8 cellular contexts compared by ENCODE assay signal in the genomic region with DNA sequence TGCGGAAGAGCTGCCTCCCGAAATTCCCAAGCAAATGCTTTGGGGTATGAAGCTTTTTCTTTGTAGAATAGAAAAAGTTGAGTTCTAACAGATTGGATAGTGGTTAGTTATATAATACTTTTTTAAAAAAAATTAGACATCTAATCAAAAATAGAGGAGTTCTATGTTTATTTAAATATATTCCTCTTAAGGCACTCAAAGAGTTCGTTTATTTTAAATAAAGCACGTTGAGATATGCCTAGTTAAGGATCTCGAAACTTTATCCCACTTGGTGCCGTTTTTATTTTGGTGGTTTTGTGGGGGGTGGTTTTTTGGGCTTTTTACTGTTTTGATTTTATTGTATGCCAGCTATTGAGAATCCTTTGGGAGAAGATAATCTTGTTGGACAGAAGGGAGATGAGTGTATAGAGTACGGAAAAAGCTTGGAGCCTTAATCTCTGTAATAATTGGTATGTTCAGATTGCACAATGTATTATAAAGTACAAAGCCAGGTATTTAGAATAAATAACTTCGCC.
DNase-seq lines count a peak whose midpoint lies in the region; ATAC-seq and TF ChIP-seq lines count a peak whose summit lies in the region.

No MANE protein-coding gene starts in this region.

- peaks cover 18% of the 10 kb centered on the region for H3K36me3 Mint-ChIP-seq in nephron (ENCODE audit: low read depth)

- peak overlapping the region; percentile 73 to 95 (median 90) for H3K4me2 ChIP-seq in BLaER1 treated with 17β-estradiol and CSF1 and Interleukin-3, amounts not matched to agents 10 nM and 100 nM

- peaks cover 17 to 40% (median 28%) of the 10 kb centered on the region in 11 experiments; a peak in 21 of 22 replicates for H3K36me3 ChIP-seq in BLaER1 treated with 17β-estradiol and CSF1 and Interleukin-3, amounts not matched to agents 10 nM and 100 nM
- H3K36me3 ChIP-seq in KOPT-K1 (ENCODE audit: insufficient read depth, low read length): peaks cover 31% of the 10 kb centered on the region

- no peak for ATAC-seq in HG02759 (IDR thresholded peaks at IDR 0.05; ENCODE audit: unreplicated experiment)
- ATAC-seq in SK-N-SH treated with all-trans-retinoic acid at 6 μM for 48 hours: no peak
- ATAC-seq in HG03457 (IDR thresholded peaks at IDR 0.05; ENCODE audit: unreplicated experiment): no peak

- H3K9me3 Mint-ChIP-seq in nephron: no peaks in the 10 kb centered on the region

- peak overlapping the region; percentile 67 to 86 (median 82); a peak in 21 of 22 replicates for H3K27ac ChIP-seq in BLaER1 treated with 17β-estradiol and CSF1 and Interleukin-3, amounts not matched to agents 10 nM and 100 nM
- peak overlapping the region; percentile 53 for H3K27ac ChIP-seq in KOPT-K1 (ENCODE audit: low read depth, low read length, poor library complexity, severe bottlenecking)

- peak overlapping the region; percentile 57 to 79 (median 75) for H3K4me3 Mint-ChIP-seq in nephron

- H3K4me1 ChIP-seq in BLaER1 treated with 17β-estradiol and CSF1 and Interleukin-3, amounts not matched to agents 10 nM and 100 nM: peaks cover 40 to 84% (median 61%) of the 10 kb centered on the region in 10 experiments

- DNase-seq in choroid plexus epithelial cell (ENCODE audit: low read depth) (peak; percentile 23), RPMI8226 (no peak)

- peak overlapping the region; percentile 51 to 69 (median 62) for H3K4me3 ChIP-seq in BLaER1 treated with 17β-estradiol and CSF1 and Interleukin-3, amounts not matched to agents 10 nM and 100 nM
- peak overlapping the region; percentile 49 for H3K4me3 ChIP-seq in choroid plexus epithelial cell (ENCODE audit: low read depth, low read length)

- H3K27me3 Mint-ChIP-seq in nephron (ENCODE audit: low read depth): no peaks in the 10 kb centered on the region

- peak overlapping the region; percentile 63 to 84 (median 81) for H3K9ac ChIP-seq in BLaER1 treated with 17β-estradiol and CSF1 and Interleukin-3, amounts not matched to agents 10 nM and 100 nM

- H3K27me3 ChIP-seq in BLaER1 treated with 17β-estradiol and CSF1 and Interleukin-3, amounts not matched to agents 10 nM and 100 nM: no peaks in the 10 kb centered on the region

- H3K4me1 Mint-ChIP-seq in nephron: peaks cover 23% of the 10 kb centered on the region

- H3K9me3 ChIP-seq in BLaER1 treated with 17β-estradiol and CSF1 and Interleukin-3, amounts not matched to agents 10 nM and 100 nM (replicated peaks in 1 of 11): no peaks in the 10 kb centered on the region
- no peaks in the 10 kb centered on the region for H3K9me3 ChIP-seq in KOPT-K1 (ENCODE audit: insufficient read depth, low read length, poor library complexity, severe bottlenecking)

- H3K27ac Mint-ChIP-seq in nephron: peak overlapping the region in 1 of 3 experiments; percentile 46

- TF ChIP-seq CTCF in choroid plexus epithelial cell (conservative IDR thresholded peaks at IDR 0.05; ENCODE audit: low read depth, low read length) (no peak), nephron (IDR thresholded peaks at IDR 0.05; ENCODE audit: unreplicated experiment in 3 of 3) (no peak)

- H4K20me1 ChIP-seq in BLaER1 treated with 17β-estradiol and CSF1 and Interleukin-3, amounts not matched to agents 10 nM and 100 nM: peaks cover 3 to 64% (median 28%) of the 10 kb centered on the region in 11 experiments; a peak in 18 of 22 replicates

TF ChIP-seq in SK-N-SH treated with all-trans-retinoic acid at 6 μM for 48 hours, 23 proteins besides CTCF, POLR2A, EP300 and RAD21:
- no peak for TF ChIP-seq GLIS3 (CRISPR knock-in tag; IDR thresholded peaks at IDR 0.05)
- no peak for TF ChIP-seq PATZ1 (CRISPR knock-in tag; IDR thresholded peaks at IDR 0.05; ENCODE audit: borderline replicate concordance)
- no peak for TF ChIP-seq ZNF8 (CRISPR knock-in tag; IDR thresholded peaks at IDR 0.05)
- TF ChIP-seq, protein P1, sequence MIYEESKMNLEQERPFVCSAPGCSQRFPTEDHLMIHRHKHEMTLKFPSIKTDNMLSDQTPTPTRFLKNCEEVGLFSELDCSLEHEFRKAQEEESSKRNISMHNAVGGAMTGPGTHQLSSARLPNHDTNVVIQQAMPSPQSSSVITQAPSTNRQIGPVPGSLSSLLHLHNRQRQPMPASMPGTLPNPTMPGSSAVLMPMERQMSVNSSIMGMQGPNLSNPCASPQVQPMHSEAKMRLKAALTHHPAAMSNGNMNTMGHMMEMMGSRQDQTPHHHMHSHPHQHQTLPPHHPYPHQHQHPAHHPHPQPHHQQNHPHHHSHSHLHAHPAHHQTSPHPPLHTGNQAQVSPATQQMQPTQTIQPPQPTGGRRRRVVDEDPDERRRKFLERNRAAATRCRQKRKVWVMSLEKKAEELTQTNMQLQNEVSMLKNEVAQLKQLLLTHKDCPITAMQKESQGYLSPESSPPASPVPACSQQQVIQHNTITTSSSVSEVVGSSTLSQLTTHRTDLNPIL (CRISPR knock-in tag; IDR thresholded peaks at IDR 0.05; ENCODE audit: low read depth): no peak
- no peak for TF ChIP-seq ZNF565 (CRISPR knock-in tag; conservative IDR thresholded peaks at IDR 0.05; ENCODE audit: low read depth)
- TF ChIP-seq TOX (CRISPR knock-in tag; IDR thresholded peaks at IDR 0.05; ENCODE audit: borderline replicate concordance): no peak
- TF ChIP-seq TCF4 (CRISPR knock-in tag; IDR thresholded peaks at IDR 0.05; ENCODE audit: borderline replicate concordance): no peak
- no peak for TF ChIP-seq PPARA (CRISPR knock-in tag; IDR thresholded peaks at IDR 0.05; ENCODE audit: borderline replicate concordance)
- TF ChIP-seq, protein P2, sequence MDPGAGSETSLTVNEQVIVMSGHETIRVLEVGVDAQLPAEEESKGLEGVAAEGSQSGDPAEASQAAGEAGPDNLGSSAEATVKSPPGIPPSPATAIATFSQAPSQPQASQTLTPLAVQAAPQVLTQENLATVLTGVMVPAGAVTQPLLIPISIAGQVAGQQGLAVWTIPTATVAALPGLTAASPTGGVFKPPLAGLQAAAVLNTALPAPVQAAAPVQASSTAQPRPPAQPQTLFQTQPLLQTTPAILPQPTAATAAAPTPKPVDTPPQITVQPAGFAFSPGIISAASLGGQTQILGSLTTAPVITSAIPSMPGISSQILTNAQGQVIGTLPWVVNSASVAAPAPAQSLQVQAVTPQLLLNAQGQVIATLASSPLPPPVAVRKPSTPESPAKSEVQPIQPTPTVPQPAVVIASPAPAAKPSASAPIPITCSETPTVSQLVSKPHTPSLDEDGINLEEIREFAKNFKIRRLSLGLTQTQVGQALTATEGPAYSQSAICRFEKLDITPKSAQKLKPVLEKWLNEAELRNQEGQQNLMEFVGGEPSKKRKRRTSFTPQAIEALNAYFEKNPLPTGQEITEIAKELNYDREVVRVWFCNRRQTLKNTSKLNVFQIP (CRISPR knock-in tag; IDR thresholded peaks at IDR 0.05; ENCODE audit: borderline replicate concordance, low read depth): no peak
- no peak for TF ChIP-seq ZFP30 (CRISPR knock-in tag; IDR thresholded peaks at IDR 0.05)
- TF ChIP-seq ISL1 (CRISPR knock-in tag; IDR thresholded peaks at IDR 0.05): no peak
- no peak for TF ChIP-seq ZNF70 (CRISPR knock-in tag; IDR thresholded peaks at IDR 0.05)
- TF ChIP-seq ESRRG (CRISPR knock-in tag; IDR thresholded peaks at IDR 0.05): no peak
- TF ChIP-seq SNAI2 (CRISPR knock-in tag; IDR thresholded peaks at IDR 0.05): no peak
- TF ChIP-seq OSR1 (CRISPR knock-in tag; IDR thresholded peaks at IDR 0.05): no peak
- no peak for TF ChIP-seq TSHZ2 (CRISPR knock-in tag; IDR thresholded peaks at IDR 0.05)
